Comparison of ENCODE assay signal across 8 cellular contexts in genomic region chr10:4013651-4014085, GRCh38.
A peak's percentile ranks its signal among the peaks of the same experiment; 100 is the strongest.
DNase-seq lines count a peak whose midpoint lies in the region; ATAC-seq lines count a peak whose summit lies in the region.

No MANE protein-coding gene starts in this region.

- DNase-seq in activated CD8-positive, alpha-beta memory T cell treated with anti-CD3 and anti-CD28 coated beads for 24 hours, result peak; percentile 72
- DNase-seq in stimulated activated CD4-positive, alpha-beta T cell treated with anti-CD3 and anti-CD28 coated beads, Interleukin-1b, Interleukin-23, amount 100 ng/mL, for 48 hours, result peak; percentile 72
- DNase-seq in NCI-H187 treated with DMSO at 0.1 percent for 48 hours (lab: John Stamatoyannopoulos, UW) (no peak), EL (no peak), HPDE6-E6E7 (ENCODE audit: extremely low spot score) (no peak), NCI-H524 treated with DMSO at 0.1 percent for 48 hours (lab: John Stamatoyannopoulos, UW) (no peak)

- ATAC-seq in GM18870 (IDR thresholded peaks at IDR 0.05; ENCODE audit: unreplicated experiment) (peak; percentile 70), HG02870 (IDR thresholded peaks at IDR 0.05; ENCODE audit: unreplicated experiment) (peak; percentile 74)

Comparison
In these comparisons a context has a peak if more than half of its experiments do, and no peak if none do; other contexts are left out.
1. DNase-seq: peak in activated CD8-positive, alpha-beta memory T cell treated with anti-CD3 and anti-CD28 coated beads for 24 hours (single experiment) and stimulated activated CD4-positive, alpha-beta T cell treated with anti-CD3 and anti-CD28 coated beads, Interleukin-1b, Interleukin-23, amount 100 ng/mL, for 48 hours (single experiment); none in NCI-H187 treated with DMSO at 0.1 percent for 48 hours (single experiment), EL (single experiment), HPDE6-E6E7 (single experiment) and NCI-H524 treated with DMSO at 0.1 percent for 48 hours (single experiment).